In the genomic region with DNA sequence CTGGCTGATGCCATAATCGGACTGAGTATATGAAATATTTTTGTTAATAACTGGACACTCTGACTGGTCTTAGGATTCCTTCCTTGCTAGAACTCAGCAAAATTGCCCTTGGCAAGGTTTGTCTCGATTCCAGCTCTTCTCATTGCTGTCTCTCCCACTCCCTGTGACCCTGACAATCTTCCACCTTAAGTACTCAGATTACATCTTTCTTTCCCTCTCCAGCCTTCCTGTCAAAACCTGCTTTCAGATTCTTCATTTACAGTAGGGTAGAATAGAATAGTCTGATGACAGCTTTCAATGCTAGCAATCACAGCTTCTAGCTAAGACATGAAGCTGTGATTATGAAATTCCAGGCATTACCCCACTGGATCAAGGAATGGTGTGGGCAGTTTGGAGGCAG, we compare ENCODE assay signal across 1 cellular context.
TF ChIP-seq lines count a peak whose summit lies in the region.

No MANE protein-coding gene starts in this region.

TF ChIP-seq in GM23338, 12 proteins besides CTCF, POLR2A, EP300 and RAD21 (continued from another document):
- TF ChIP-seq, protein P1, sequence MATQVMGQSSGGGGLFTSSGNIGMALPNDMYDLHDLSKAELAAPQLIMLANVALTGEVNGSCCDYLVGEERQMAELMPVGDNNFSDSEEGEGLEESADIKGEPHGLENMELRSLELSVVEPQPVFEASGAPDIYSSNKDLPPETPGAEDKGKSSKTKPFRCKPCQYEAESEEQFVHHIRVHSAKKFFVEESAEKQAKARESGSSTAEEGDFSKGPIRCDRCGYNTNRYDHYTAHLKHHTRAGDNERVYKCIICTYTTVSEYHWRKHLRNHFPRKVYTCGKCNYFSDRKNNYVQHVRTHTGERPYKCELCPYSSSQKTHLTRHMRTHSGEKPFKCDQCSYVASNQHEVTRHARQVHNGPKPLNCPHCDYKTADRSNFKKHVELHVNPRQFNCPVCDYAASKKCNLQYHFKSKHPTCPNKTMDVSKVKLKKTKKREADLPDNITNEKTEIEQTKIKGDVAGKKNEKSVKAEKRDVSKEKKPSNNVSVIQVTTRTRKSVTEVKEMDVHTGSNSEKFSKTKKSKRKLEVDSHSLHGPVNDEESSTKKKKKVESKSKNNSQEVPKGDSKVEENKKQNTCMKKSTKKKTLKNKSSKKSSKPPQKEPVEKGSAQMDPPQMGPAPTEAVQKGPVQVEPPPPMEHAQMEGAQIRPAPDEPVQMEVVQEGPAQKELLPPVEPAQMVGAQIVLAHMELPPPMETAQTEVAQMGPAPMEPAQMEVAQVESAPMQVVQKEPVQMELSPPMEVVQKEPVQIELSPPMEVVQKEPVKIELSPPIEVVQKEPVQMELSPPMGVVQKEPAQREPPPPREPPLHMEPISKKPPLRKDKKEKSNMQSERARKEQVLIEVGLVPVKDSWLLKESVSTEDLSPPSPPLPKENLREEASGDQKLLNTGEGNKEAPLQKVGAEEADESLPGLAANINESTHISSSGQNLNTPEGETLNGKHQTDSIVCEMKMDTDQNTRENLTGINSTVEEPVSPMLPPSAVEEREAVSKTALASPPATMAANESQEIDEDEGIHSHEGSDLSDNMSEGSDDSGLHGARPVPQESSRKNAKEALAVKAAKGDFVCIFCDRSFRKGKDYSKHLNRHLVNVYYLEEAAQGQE (IDR thresholded peaks at IDR 0.05; ENCODE audit: unreplicated experiment): no peak
- TF ChIP-seq, protein P2, sequence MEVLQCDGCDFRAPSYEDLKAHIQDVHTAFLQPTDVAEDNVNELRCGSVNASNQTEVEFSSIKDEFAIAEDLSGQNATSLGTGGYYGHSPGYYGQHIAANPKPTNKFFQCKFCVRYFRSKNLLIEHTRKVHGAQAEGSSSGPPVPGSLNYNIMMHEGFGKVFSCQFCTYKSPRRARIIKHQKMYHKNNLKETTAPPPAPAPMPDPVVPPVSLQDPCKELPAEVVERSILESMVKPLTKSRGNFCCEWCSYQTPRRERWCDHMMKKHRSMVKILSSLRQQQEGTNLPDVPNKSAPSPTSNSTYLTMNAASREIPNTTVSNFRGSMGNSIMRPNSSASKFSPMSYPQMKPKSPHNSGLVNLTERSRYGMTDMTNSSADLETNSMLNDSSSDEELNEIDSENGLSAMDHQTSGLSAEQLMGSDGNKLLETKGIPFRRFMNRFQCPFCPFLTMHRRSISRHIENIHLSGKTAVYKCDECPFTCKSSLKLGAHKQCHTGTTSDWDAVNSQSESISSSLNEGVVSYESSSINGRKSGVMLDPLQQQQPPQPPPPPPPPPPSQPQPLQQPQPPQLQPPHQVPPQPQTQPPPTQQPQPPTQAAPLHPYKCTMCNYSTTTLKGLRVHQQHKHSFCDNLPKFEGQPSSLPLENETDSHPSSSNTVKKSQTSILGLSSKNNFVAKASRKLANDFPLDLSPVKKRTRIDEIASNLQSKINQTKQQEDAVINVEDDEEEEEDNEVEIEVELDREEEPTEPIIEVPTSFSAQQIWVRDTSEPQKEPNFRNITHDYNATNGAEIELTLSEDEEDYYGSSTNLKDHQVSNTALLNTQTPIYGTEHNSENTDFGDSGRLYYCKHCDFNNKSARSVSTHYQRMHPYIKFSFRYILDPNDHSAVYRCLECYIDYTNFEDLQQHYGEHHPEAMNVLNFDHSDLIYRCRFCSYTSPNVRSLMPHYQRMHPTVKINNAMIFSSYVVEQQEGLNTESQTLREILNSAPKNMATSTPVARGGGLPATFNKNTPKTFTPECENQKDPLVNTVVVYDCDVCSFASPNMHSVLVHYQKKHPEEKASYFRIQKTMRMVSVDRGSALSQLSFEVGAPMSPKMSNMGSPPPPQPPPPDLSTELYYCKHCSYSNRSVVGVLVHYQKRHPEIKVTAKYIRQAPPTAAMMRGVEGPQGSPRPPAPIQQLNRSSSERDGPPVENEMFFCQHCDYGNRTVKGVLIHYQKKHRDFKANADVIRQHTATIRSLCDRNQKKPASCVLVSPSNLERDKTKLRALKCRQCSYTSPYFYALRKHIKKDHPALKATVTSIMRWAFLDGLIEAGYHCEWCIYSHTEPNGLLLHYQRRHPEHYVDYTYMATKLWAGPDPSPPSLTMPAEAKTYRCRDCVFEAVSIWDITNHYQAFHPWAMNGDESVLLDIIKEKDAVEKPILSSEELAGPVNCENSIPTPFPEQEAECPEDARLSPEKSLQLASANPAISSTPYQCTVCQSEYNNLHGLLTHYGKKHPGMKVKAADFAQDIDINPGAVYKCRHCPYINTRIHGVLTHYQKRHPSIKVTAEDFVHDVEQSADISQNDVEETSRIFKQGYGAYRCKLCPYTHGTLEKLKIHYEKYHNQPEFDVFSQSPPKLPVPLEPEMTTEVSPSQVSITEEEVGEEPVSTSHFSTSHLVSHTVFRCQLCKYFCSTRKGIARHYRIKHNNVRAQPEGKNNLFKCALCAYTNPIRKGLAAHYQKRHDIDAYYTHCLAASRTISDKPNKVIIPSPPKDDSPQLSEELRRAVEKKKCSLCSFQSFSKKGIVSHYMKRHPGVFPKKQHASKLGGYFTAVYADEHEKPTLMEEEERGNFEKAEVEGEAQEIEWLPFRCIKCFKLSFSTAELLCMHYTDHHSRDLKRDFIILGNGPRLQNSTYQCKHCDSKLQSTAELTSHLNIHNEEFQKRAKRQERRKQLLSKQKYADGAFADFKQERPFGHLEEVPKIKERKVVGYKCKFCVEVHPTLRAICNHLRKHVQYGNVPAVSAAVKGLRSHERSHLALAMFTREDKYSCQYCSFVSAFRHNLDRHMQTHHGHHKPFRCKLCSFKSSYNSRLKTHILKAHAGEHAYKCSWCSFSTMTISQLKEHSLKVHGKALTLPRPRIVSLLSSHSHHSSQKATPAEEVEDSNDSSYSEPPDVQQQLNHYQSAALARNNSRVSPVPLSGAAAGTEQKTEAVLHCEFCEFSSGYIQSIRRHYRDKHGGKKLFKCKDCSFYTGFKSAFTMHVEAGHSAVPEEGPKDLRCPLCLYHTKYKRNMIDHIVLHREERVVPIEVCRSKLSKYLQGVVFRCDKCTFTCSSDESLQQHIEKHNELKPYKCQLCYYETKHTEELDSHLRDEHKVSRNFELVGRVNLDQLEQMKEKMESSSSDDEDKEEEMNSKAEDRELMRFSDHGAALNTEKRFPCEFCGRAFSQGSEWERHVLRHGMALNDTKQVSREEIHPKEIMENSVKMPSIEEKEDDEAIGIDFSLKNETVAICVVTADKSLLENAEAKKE (CRISPR knock-in tag; IDR thresholded peaks at IDR 0.05): no peak
- no peak for TF ChIP-seq CREB1 (CRISPR knock-in tag; IDR thresholded peaks at IDR 0.05; ENCODE audit: low read depth)
- TF ChIP-seq NANOG (IDR thresholded peaks at IDR 0.05; ENCODE audit: borderline replicate concordance): no peak
- no peak for TF ChIP-seq JUNB (IDR thresholded peaks at IDR 0.05; ENCODE audit: unreplicated experiment)
- no peak for TF ChIP-seq EZH2 (IDR thresholded peaks at IDR 0.05; ENCODE audit: low read depth, unreplicated experiment)
- TF ChIP-seq, protein P3, sequence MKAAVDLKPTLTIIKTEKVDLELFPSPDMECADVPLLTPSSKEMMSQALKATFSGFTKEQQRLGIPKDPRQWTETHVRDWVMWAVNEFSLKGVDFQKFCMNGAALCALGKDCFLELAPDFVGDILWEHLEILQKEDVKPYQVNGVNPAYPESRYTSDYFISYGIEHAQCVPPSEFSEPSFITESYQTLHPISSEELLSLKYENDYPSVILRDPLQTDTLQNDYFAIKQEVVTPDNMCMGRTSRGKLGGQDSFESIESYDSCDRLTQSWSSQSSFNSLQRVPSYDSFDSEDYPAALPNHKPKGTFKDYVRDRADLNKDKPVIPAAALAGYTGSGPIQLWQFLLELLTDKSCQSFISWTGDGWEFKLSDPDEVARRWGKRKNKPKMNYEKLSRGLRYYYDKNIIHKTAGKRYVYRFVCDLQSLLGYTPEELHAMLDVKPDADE (IDR thresholded peaks at IDR 0.05): no peak
- no peak for TF ChIP-seq POLR2AphosphoS5 (IDR thresholded peaks at IDR 0.05; ENCODE audit: low read depth)
- TF ChIP-seq ZNF114 (CRISPR knock-in tag; IDR thresholded peaks at IDR 0.05): no peak
